8 cellular contexts compared by ENCODE assay signal in genomic region chr3:98733778-98734281, GRCh38. TPM values are rescaled to one million over a fixed set of nuclear protein-coding genes. Genes with fewer than 3 reads are reported as not detected.
DNase-seq lines count a peak whose midpoint lies in the region; ATAC-seq and TF ChIP-seq lines count a peak whose summit lies in the region.

No MANE protein-coding gene starts in this region.

- no peaks in the 10 kb centered on the region for H4K20me1 ChIP-seq in PC-9 (ENCODE audit: insufficient read depth)

- peaks cover 0 to 20% (median 17%) of the 10 kb centered on the region in 7 donors for H3K4me1 Mint-ChIP-seq in naive thymus-derived CD4-positive, alpha-beta T cell

- intact Hi-C loops in PC-9 (cut with micrococcal nuclease; ENCODE audit: unreplicated experiment) = loop anchor here (2.0 to 10.0 kb wide), 3 partner anchors 51 to 399 kb away; no protein-coding TSS in a partner anchor
- intact Hi-C loops in naive thymus-derived CD4-positive, alpha-beta T cell (cut with micrococcal nuclease) = no loop called here

- H3K27ac ChIP-seq in PC-9 = no peak overlapping the region
- H3K27ac ChIP-seq in naive thymus-derived CD4-positive, alpha-beta T cell (ENCODE audit: low read depth, low read length) = no peak overlapping the region

- DNase-seq in AG04449 (ENCODE audit: low read depth, low spot score) = no peak
- DNase-seq in PC-9 = no peak
- DNase-seq in naive thymus-derived CD4-positive, alpha-beta T cell = peak in 1 of 9 donors; percentile 8
- no peak for DNase-seq in stimulated activated CD4-positive, alpha-beta T cell treated with anti-CD3 and anti-CD28 coated beads, Interleukin-4, amount 100 ng/mL, for 4 hours

- no peaks in the 10 kb centered on the region for H3K27me3 ChIP-seq in PC-9 (ENCODE audit: insufficient read depth, low read depth)
- H3K27me3 ChIP-seq in endocrine pancreas (ENCODE audit: control insufficient read depth, insufficient read depth, low read length) = no peaks in the 10 kb centered on the region
- H3K27me3 ChIP-seq in naive thymus-derived CD4-positive, alpha-beta T cell (ENCODE audit: control insufficient read depth in 2 of 2, insufficient read depth in 2 of 2, low read length in 2 of 2) = peaks cover 6% of the 10 kb centered on the region in 2 donors

- no peaks in the 10 kb centered on the region for H3K9me2 ChIP-seq in PC-9 (ENCODE audit: insufficient read depth)

- CTCF ChIA-PET in AG04449 (lab: Yijun Ruan, JAX) = interaction anchor here (0.6 to 0.8 kb wide), 2 partner anchors 12 to 31 kb away, joined by 3 to 4 read pairs; no protein-coding TSS in a partner anchor
- CTCF ChIA-PET in PC-9 (lab: Charles Lee) = interaction anchor here (0.7 kb wide), 1 partner anchor 185 kb away, joined by 3 read pairs; no protein-coding TSS in a partner anchor
- CTCF ChIA-PET in naive thymus-derived CD4-positive, alpha-beta T cell (lab: Charles Lee) = no interaction called here

- peak overlapping the region; percentile 73 to 88 (median 82) for H3K4me3 Mint-ChIP-seq in naive thymus-derived CD4-positive, alpha-beta T cell

- peaks cover 27% of the 10 kb centered on the region for H3K4me1 ChIP-seq in PC-9 (replicated peaks; ENCODE audit: insufficient read depth)
- H3K4me1 ChIP-seq in endocrine pancreas (ENCODE audit: control insufficient read depth, insufficient read depth, low read length) = no peaks in the 10 kb centered on the region
- H3K4me1 ChIP-seq in naive thymus-derived CD4-positive, alpha-beta T cell (ENCODE audit: control insufficient read depth in 2 of 2, insufficient read depth in 2 of 2, low read length in 2 of 2) = peaks cover 0 to 5% of the 10 kb centered on the region in 2 donors

- H3K9me3 Mint-ChIP-seq in naive thymus-derived CD4-positive, alpha-beta T cell = peaks cover 0 to 2% (median 0%) of the 10 kb centered on the region in 11 donors

- TF ChIP-seq CTCF in AG04449 (IDR thresholded peaks at IDR 0.05; ENCODE audit: insufficient read depth, low read length, missing control alignments) (no peak), PC-9 (conservative IDR thresholded peaks at IDR 0.05) (no peak)

- H3K36me3 ChIP-seq in PC-9 (ENCODE audit: low read depth) = no peaks in the 10 kb centered on the region
- no peaks in the 10 kb centered on the region for H3K36me3 ChIP-seq in endocrine pancreas (ENCODE audit: control insufficient read depth, insufficient read depth, low read length)
- H3K36me3 ChIP-seq in naive thymus-derived CD4-positive, alpha-beta T cell (ENCODE audit: control insufficient read depth in 2 of 3, insufficient read depth in 3 of 3, low read length in 3 of 3) = no peaks in the 10 kb centered on the region

- peaks cover 42 to 76% (median 59%) of the 10 kb centered on the region in 5 donors for H3K27me3 Mint-ChIP-seq in naive thymus-derived CD4-positive, alpha-beta T cell

- H3K79me2 ChIP-seq in PC-9 (ENCODE audit: low read depth) = 0 out of 2 replicates have a peak, but pooled peaks cover 3% of the 10 kb centered on the region

- H3K27ac Mint-ChIP-seq in naive thymus-derived CD4-positive, alpha-beta T cell = no peak overlapping the region

- peaks cover 0 to 7% (median 0%) of the 10 kb centered on the region in 5 donors for H3K36me3 Mint-ChIP-seq in naive thymus-derived CD4-positive, alpha-beta T cell

- BruUV-seq in PC-9 (replicated peaks; lab: Mats Ljungman, UMichigan) = no TSS peak

- H3K9me3 ChIP-seq in PC-9 (ENCODE audit: insufficient read depth, low read depth) (no peaks in the 10 kb centered on the region), endocrine pancreas (ENCODE audit: control insufficient read depth, low read length) (no peaks in the 10 kb centered on the region)
- H3K9me3 ChIP-seq in naive thymus-derived CD4-positive, alpha-beta T cell (ENCODE audit: control insufficient read depth in 2 of 3, low read length in 3 of 3) = no peaks in the 10 kb centered on the region

- POLR2A ChIA-PET in AG04449 (lab: Yijun Ruan, JAX) (no interaction called here), PC-9 (lab: Charles Lee; ENCODE audit: unreplicated experiment) (no interaction called here)
- POLR2A ChIA-PET in naive thymus-derived CD4-positive, alpha-beta T cell (lab: Charles Lee) = no interaction called here

- no peaks in the 10 kb centered on the region; the same call in 1 of the 2 replicates for H3F3A ChIP-seq in PC-9 (ENCODE audit: insufficient read depth, low read depth)

- peak overlapping the region; percentile 88 for H3K4me2 ChIP-seq in PC-9

- peak overlapping the region; percentile 95 for H2AFZ ChIP-seq in PC-9

- H3K9ac ChIP-seq in endocrine pancreas (ENCODE audit: control insufficient read depth, insufficient read depth, low read length) = peak overlapping the region; percentile 39

- H3K4me3 ChIP-seq in AG04449 (ENCODE audit: low read depth, low read length) (peak overlapping the region; percentile 68), PC-9 (peak overlapping the region; percentile 73), endocrine pancreas (ENCODE audit: control insufficient read depth, insufficient read depth, low read length) (peak overlapping the region; percentile 85)
- peak overlapping the region; percentile 25 for H3K4me3 ChIP-seq in naive thymus-derived CD4-positive, alpha-beta T cell (ENCODE audit: low read length)

- peak; percentile 44 for ATAC-seq in GM18909 (IDR thresholded peaks at IDR 0.05; ENCODE audit: poor library complexity, unreplicated experiment)
- no peak for ATAC-seq in naive thymus-derived CD4-positive, alpha-beta T cell
- no peak for ATAC-seq in GM19397 (IDR thresholded peaks at IDR 0.05; ENCODE audit: unreplicated experiment)
- ATAC-seq in GM21786 (IDR thresholded peaks at IDR 0.05; ENCODE audit: unreplicated experiment) = no peak

RNA-seq across cellular contexts. Expression of gene ST3GAL6, which starts 29.3 kb away (rescaled TPM):
- total RNA-seq in PC-9 (2021) = 5.4 and 6.6 TPM in 2 replicates
- 10 to 100 TPM in 1 of 5 experiments, 1 to 10 TPM in 1, under 1 TPM in 2, not detected in 1; 0.62 to 13.5 (median 1.2) TPM for total RNA-seq in naive thymus-derived CD4-positive, alpha-beta T cell
- polyA plus RNA-seq in naive thymus-derived CD4-positive, alpha-beta T cell = under 1 TPM in 1 of 2 donors, not detected in 1; 0.47 TPM

Comparison
In these comparisons a context has a peak if more than half of its experiments do, and no peak if none do; other contexts are left out.
1. H3K4me3 ChIP-seq: peak in every context shown above with its lines; median percentile 85 in endocrine pancreas; 73 in PC-9; 68 in AG04449; 25 in naive thymus-derived CD4-positive, alpha-beta T cell.